9 cellular contexts compared by ENCODE assay signal in the genomic region with DNA sequence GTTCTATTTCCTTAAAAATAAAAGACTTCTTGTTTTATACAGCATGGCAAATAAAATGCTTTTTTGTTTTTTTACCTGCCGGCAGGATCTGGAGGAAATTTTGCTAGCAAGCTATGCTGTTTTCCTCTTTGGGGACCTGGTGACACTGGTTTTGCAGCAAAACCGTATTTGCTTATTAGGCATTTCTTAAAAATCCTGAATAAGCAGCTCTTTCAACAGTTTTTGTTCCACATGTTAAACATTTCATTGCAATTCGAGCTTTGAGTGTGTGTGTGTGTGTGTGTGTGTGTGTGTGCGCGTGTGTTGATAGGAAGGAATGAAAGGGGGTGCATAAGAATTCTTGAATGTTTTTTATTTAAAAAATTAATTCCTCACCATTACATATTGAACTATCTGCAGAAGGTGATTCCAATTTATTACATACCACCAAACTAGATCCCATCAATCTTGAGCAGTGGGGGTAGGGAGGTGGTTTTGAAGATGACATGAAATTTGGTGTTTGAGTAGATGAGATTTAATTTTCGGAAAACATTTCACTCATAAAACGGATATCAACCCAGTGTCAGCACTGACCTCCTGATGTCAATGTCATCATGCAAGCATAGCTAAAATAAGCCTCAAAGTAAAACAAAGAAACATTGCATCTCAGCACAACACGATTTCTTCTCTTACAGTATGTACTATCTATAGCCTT. TPM values are rescaled to one million over a fixed set of nuclear protein-coding genes. Genes with fewer than 3 reads are reported as not detected.
A peak's percentile ranks its signal among the peaks of the same experiment; 100 is the strongest.
DNase-seq lines count a peak whose midpoint lies in the region; ATAC-seq and TF ChIP-seq lines count a peak whose summit lies in the region.
"Had no signal": no experiment of that assay in that cellular context is flagged by ENCODE, and none has a peak within 500 bp of the region (broad histone marks: within the 10 kb centered on the region; RNA-seq: fewer than 3 reads in every experiment).

No MANE protein-coding gene starts in this region.

- POLR2A ChIA-PET in A673 (lab: Charles Lee; ENCODE audit: low non-redundant PET): interaction anchor here (0.6 kb wide), 2 partner anchors 10 to 27 kb away, joined by 3 to 6 read pairs; no protein-coding TSS in a partner anchor

- no peaks in the 10 kb centered on the region for H3K9me3 ChIP-seq in A673 (ENCODE audit: low read depth, low read length, poor library complexity, severe bottlenecking)
- no peaks in the 10 kb centered on the region for H3K9me3 ChIP-seq in adipocyte (ENCODE audit: control insufficient read depth, low read length)

- ATAC-seq in left lobe of liver: peak; percentile 19

- H3K4me3 ChIP-seq in A673 (ENCODE audit: low read depth, low read length, poor library complexity, severe bottlenecking) (peak overlapping the region; percentile 46), adipocyte (ENCODE audit: low read length) (peak overlapping the region; percentile 81)

- peak overlapping the region; percentile 83 for H3K9ac ChIP-seq in adipocyte (ENCODE audit: low read length)

- BruUV-seq in A673 (replicated peaks; lab: Mats Ljungman, UMichigan): no TSS peak

- DNase-seq in A673 (ENCODE audit: low spot score) (peak; percentile 32), HCEC 1CT (peak; percentile 30), adipocyte (ENCODE audit: low read depth) (no peak), left lobe of liver (ENCODE audit: low spot score) (no peak), amniotic stem cell (lab: John Stamatoyannopoulos, UW) (no peak), AG08396 (ENCODE audit: low spot score) (no peak), T1000 (lab: John Stamatoyannopoulos, UW) (no peak), OCI-M1 (lab: John Stamatoyannopoulos, UW) (no peak)
- DNase-seq: activated CD4-positive, alpha-beta T cell treated with anti-CD3 and anti-CD28 coated beads for 48 hours had no signal

- peak overlapping the region; percentile 73 for H3K27ac ChIP-seq in A673 (ENCODE audit: low read depth, low read length, poor library complexity, severe bottlenecking)

- H3K4me1 ChIP-seq in A673 (ENCODE audit: insufficient read depth, low read length, poor library complexity, severe bottlenecking) (peaks cover 47% of the 10 kb centered on the region), adipocyte (ENCODE audit: control insufficient read depth, insufficient read depth, low read length) (peaks cover 38% of the 10 kb centered on the region)

- no peak for TF ChIP-seq CTCF in A673 (conservative IDR thresholded peaks at IDR 0.05; ENCODE audit: low read depth, low read length)

- intact Hi-C loops in A673 (cut with micrococcal nuclease; ENCODE audit: unreplicated experiment): no loop called here

- no peaks in the 10 kb centered on the region for H3K36me3 ChIP-seq in A673 (ENCODE audit: insufficient read depth, low read length, poor library complexity, severe bottlenecking)
- peaks cover 23% of the 10 kb centered on the region for H3K36me3 ChIP-seq in adipocyte (ENCODE audit: control insufficient read depth, insufficient read depth, low read length, severe bottlenecking)

- no peaks in the 10 kb centered on the region for H3K27me3 ChIP-seq in A673 (replicated peaks; ENCODE audit: insufficient read depth, low read depth, low read length, poor library complexity)
- no peaks in the 10 kb centered on the region for H3K27me3 ChIP-seq in adipocyte (replicated peaks; ENCODE audit: control insufficient read depth, insufficient read depth, low read length)

- CTCF ChIA-PET in A673 (lab: Charles Lee): interaction anchor here (0.8 to 1.6 kb wide), 3 partner anchors 25 to 28 kb away, joined by 3 to 5 read pairs (median 3); no protein-coding TSS in a partner anchor

RNA-seq across cellular contexts. Expression of gene ZBTB38, which starts 17.2 kb away (rescaled TPM):
- total RNA-seq in A673 (2021) (19.1 and 23.7 TPM in 2 replicates), left lobe of liver (26.6 TPM)

Comparison
In these comparisons a context has a peak if more than half of its experiments do, and no peak if none do; other contexts are left out.
1. DNase-seq: peak in A673 (single experiment) and HCEC 1CT (single experiment); none in adipocyte (single experiment), left lobe of liver (single experiment), amniotic stem cell (single experiment), AG08396 (single experiment), T1000 (single experiment) and OCI-M1 (single experiment).